ENCODE assay signal across 10 cellular contexts in genomic region chr20:24469116-24470030, GRCh38. TPM values are rescaled to one million over a fixed set of nuclear protein-coding genes. Genes with fewer than 3 reads are reported as not detected.
DNase-seq lines count a peak whose midpoint lies in the region; ATAC-seq, FAIRE-seq and TF ChIP-seq lines count a peak whose summit lies in the region.
"Had no signal": no experiment of that assay in that cellular context is flagged by ENCODE, and none has a peak within 500 bp of the region (broad histone marks: within the 10 kb centered on the region; RNA-seq: fewer than 3 reads in every experiment).

Gene SYNDIG1, plus strand, starts transcription at chr20:24469629. Its CDS starts 73,469 bp downstream, at chr20:24543098.

- peaks cover 26% of the 10 kb centered on the region for H3K79me2 ChIP-seq in astrocyte (ENCODE audit: insufficient read depth, low read length)
- no peaks in the 10 kb centered on the region for H3K79me2 ChIP-seq in keratinocyte (ENCODE audit: control insufficient read depth, insufficient read depth, low read length)

- H3K27ac Mint-ChIP-seq in astrocyte (ENCODE audit: unreplicated experiment): peak within 1 kb of the TSS; percentile 12

- peaks cover 20% of the 10 kb centered on the region for H3K4me1 ChIP-seq in HUES6 (ENCODE audit: control insufficient read depth, insufficient read depth, low read length)
- H3K4me1 ChIP-seq in astrocyte (ENCODE audit: insufficient read depth, low read length): peaks cover 13% of the 10 kb centered on the region
- H3K4me1 ChIP-seq in keratinocyte (ENCODE audit: control insufficient read depth, extremely low read depth, insufficient read depth, low read length): peaks cover 7% of the 10 kb centered on the region
- peaks cover 18 to 38% (median 24%) of the 10 kb centered on the region in 4 donors for H3K4me1 ChIP-seq in stomach

- no peaks in the 10 kb centered on the region for H3K36me3 ChIP-seq in HUES6 (ENCODE audit: control insufficient read depth, insufficient read depth, low read length)
- no peaks in the 10 kb centered on the region for H3K36me3 ChIP-seq in astrocyte (ENCODE audit: insufficient read depth, low read length)
- H3K36me3 ChIP-seq in keratinocyte (ENCODE audit: control insufficient read depth in 2 of 2, extremely low read depth in 1 of 2, insufficient read depth in 2 of 2, low read length in 2 of 2): no peaks in the 10 kb centered on the region
- no peaks in the 10 kb centered on the region for H3K36me3 ChIP-seq in stomach

- FAIRE-seq in astrocyte (lab: Jason Lieb, UNC): no peak
- no peak for FAIRE-seq in keratinocyte (lab: Jason Lieb, UNC)
- FAIRE-seq: TTC549 had no signal

- peaks cover 86% of the 10 kb centered on the region for H3K27me3 ChIP-seq in HUES6 (ENCODE audit: control insufficient read depth, insufficient read depth, low read length)
- peaks cover 12% of the 10 kb centered on the region for H3K27me3 ChIP-seq in astrocyte (ENCODE audit: insufficient read depth, low read length)
- H3K27me3 ChIP-seq in keratinocyte (ENCODE audit: control insufficient read depth, extremely low read depth, insufficient read depth, low read length): peaks cover 55% of the 10 kb centered on the region
- H3K27me3 ChIP-seq in stomach: peaks cover 0 to 70% (median 28%) of the 10 kb centered on the region in 3 donors

- peaks cover 4% of the 10 kb centered on the region for H4K20me1 ChIP-seq in astrocyte (ENCODE audit: insufficient read depth, low read length)
- H4K20me1 ChIP-seq in keratinocyte (ENCODE audit: control insufficient read depth, extremely low read depth, insufficient read depth, low read length): no peaks in the 10 kb centered on the region

- no peak for TF ChIP-seq EP300 in stomach (IDR thresholded peaks at IDR 0.05)

- H3K4me2 ChIP-seq in astrocyte (ENCODE audit: low read length) (peak within 1 kb of the TSS; percentile 97), keratinocyte (ENCODE audit: control insufficient read depth, extremely low read depth, insufficient read depth, low read depth, low read length) (peak within 1 kb of the TSS; percentile 77)

- H2AFZ ChIP-seq in astrocyte (ENCODE audit: low read depth, low read length) (peak within 1 kb of the TSS; percentile 67), keratinocyte (ENCODE audit: control insufficient read depth, low read length) (peak within 1 kb of the TSS; percentile 30)

- ATAC-seq in HG03354 (IDR thresholded peaks at IDR 0.05; ENCODE audit: poor library complexity, severe bottlenecking, unreplicated experiment): no peak

- H3K4me3 Mint-ChIP-seq in astrocyte (ENCODE audit: unreplicated experiment): peak within 1 kb of the TSS; percentile 94

- peak within 1 kb of the TSS; percentile 81 for H3K9ac ChIP-seq in HUES6 (ENCODE audit: low read length)
- H3K9ac ChIP-seq in astrocyte (ENCODE audit: low read length): peak within 1 kb of the TSS; percentile 70
- no peak within 1 kb of the TSS for H3K9ac ChIP-seq in keratinocyte (ENCODE audit: control insufficient read depth, extremely low read depth, insufficient read depth, low read length)

- no peak for DNase-seq in astrocyte (ENCODE audit: low read depth)
- no peak for DNase-seq in keratinocyte (ENCODE audit: low read depth, low spot score)
- DNase-seq in stomach: no peak
- no peak for DNase-seq in GM13977 (ENCODE audit: low spot score)
- no peak for DNase-seq in effector CD4-positive, alpha-beta T cell
- DNase-seq in hepatic stellate cell (ENCODE audit: low spot score): no peak

- TF ChIP-seq CTCF in astrocyte (IDR thresholded peaks at IDR 0.05; ENCODE audit: insufficient read depth, low read depth, low read length) (no peak), keratinocyte (optimal IDR thresholded peaks at IDR 0.05 in 1 of 3, IDR thresholded peaks at IDR 0.05 in 1 of 3, conservative IDR thresholded peaks at IDR 0.05 in 1 of 3; ENCODE audit: extremely low read depth in 1 of 3, insufficient read depth in 2 of 3, low read length in 3 of 3) (no peak), stomach (IDR thresholded peaks at IDR 0.05) (no peak), GM13977 (IDR thresholded peaks at IDR 0.05; ENCODE audit: extremely low read depth, insufficient read depth, missing control alignments) (no peak)

- peaks cover 37% of the 10 kb centered on the region for H3K27me3 Mint-ChIP-seq in astrocyte (ENCODE audit: low read depth, unreplicated experiment)

- dilution Hi-C loops in keratinocyte (cut with MboI; ENCODE audit: extremely low pct_ligation_motif_present, low sequenced_read_pairs): no loop called here

- no peaks in the 10 kb centered on the region for H3K9me1 ChIP-seq in keratinocyte (ENCODE audit: control insufficient read depth, extremely low read depth, insufficient read depth, low read length)

- 0 to 2% (median 1%) methylated on average over 35 to 110 of the region's 110 CpGs for WGBS in stomach, 5 donors

- in situ Hi-C loops in GM13977 (cut with MboI; ENCODE audit: low pct_unique_long_range_greater_than_20kb, low sequenced_read_pairs, unreplicated experiment): loop anchor here (25.0 kb wide), 1 partner anchor 107 kb away; no protein-coding TSS in a partner anchor

- no peaks in the 10 kb centered on the region for H3K36me3 Mint-ChIP-seq in astrocyte (ENCODE audit: low read depth, unreplicated experiment)

- H3K27ac ChIP-seq in HUES6 (ENCODE audit: low read depth, low read length) (no peak within 1 kb of the TSS), astrocyte (ENCODE audit: low read depth, low read length) (no peak within 1 kb of the TSS), keratinocyte (ENCODE audit: control insufficient read depth, insufficient read depth, low read length) (no peak within 1 kb of the TSS), stomach (peak within 1 kb of the TSS in 2 of 5 donors; percentile 43 to 56)

- no peaks in the 10 kb centered on the region for H3K9me3 Mint-ChIP-seq in astrocyte (ENCODE audit: unreplicated experiment)

- H3K9me3 ChIP-seq in HUES6 (ENCODE audit: control insufficient read depth, insufficient read depth, low read depth, low read length) (no peaks in the 10 kb centered on the region), astrocyte (ENCODE audit: insufficient read depth, low read depth, low read length) (no peaks in the 10 kb centered on the region), keratinocyte (ENCODE audit: control insufficient read depth, low read depth, low read length) (no peaks in the 10 kb centered on the region), stomach (no peaks in the 10 kb centered on the region)

- peaks cover 21% of the 10 kb centered on the region for H3K4me1 Mint-ChIP-seq in astrocyte (ENCODE audit: low read depth, unreplicated experiment)

- intact Hi-C loops in stomach (cut with DNase I; ENCODE audit: low total_unique reads): no loop called here

- no peak for TF ChIP-seq POLR2A in stomach (IDR thresholded peaks at IDR 0.05)

- H3K4me3 ChIP-seq in HUES6 (ENCODE audit: low read depth, low read length): peak within 1 kb of the TSS; percentile 94
- peak within 1 kb of the TSS; percentile 79 for H3K4me3 ChIP-seq in astrocyte (ENCODE audit: insufficient read depth, low read depth, low read length)
- peak within 1 kb of the TSS; percentile 21 to 65 (median 46) for H3K4me3 ChIP-seq in keratinocyte (ENCODE audit: control insufficient read depth in 2 of 3, extremely low read depth in 1 of 3, insufficient read depth in 2 of 3, low read depth in 1 of 3, low read length in 3 of 3)
- peak within 1 kb of the TSS; percentile 50 to 65 (median 54) for H3K4me3 ChIP-seq in stomach

RNA-seq across cellular contexts. Expression of gene SYNDIG1, which starts in this region (rescaled TPM):
- total RNA-seq in astrocyte (5.7 and 8.7 TPM in 2 replicates), stomach (1 to 10 TPM in 1 of 5 donors, under 1 TPM in 1, not detected in 3; 0.29 to 2.0 TPM)
- polyA plus RNA-seq in keratinocyte (0.37 to 1.7 TPM (median 0.38 TPM) in 3 replicates), stomach (1 to 10 TPM in 1 of 3 donors, under 1 TPM in 1, not detected in 1; 0.53 to 1.2 TPM)
- polyA plus RNA-seq in keratinocyte (2011; ENCODE audit: low read depth): not detected
- polyA plus RNA-seq in keratinocyte (2011; cell fraction: cytosol; rRNA removed): 0.69 and 1.1 TPM in 2 replicates
- 0.79 and 2.9 TPM in 2 replicates for polyA plus RNA-seq in keratinocyte (2011; cell fraction: nucleus; rRNA removed)
- 0.10 and 1.9 TPM in 2 replicates for polyA plus RNA-seq in keratinocyte (2012; ENCODE audit: low replicate concordance)
- polyA minus RNA-seq in keratinocyte: 0.26 to 4.0 TPM (median 0.38 TPM) in 3 replicates
- 0.77 TPM for polyA minus RNA-seq in keratinocyte (2011; cell fraction: cytosol; rRNA and poly(A)+ RNA removed)
- 1.5 and 4.3 TPM in 2 replicates for polyA minus RNA-seq in keratinocyte (2011; cell fraction: nucleus; rRNA and poly(A)+ RNA removed)
- total RNA-seq: mononuclear cell had no signal
